ENCODE assay signal across 8 cellular contexts in genomic region chr12:76032043-76032981, GRCh38. TPM values are rescaled to one million over a fixed set of nuclear protein-coding genes. Genes with fewer than 3 reads are reported as not detected.
A peak's percentile ranks its signal among the peaks of the same experiment; 100 is the strongest.
DNase-seq lines count a peak whose midpoint lies in the region; ATAC-seq and TF ChIP-seq lines count a peak whose summit lies in the region.

No MANE protein-coding gene starts in this region.

- H3K36me3 ChIP-seq in OCI-LY1 (ENCODE audit: insufficient read depth, low read length) (no peaks in the 10 kb centered on the region), heart right ventricle (peaks cover 0 to 19% (median 0%) of the 10 kb centered on the region in 9 donors), trophoblast cell (ENCODE audit: control insufficient read depth in 1 of 2, insufficient read depth in 2 of 2, low read length in 2 of 2) (no peaks in the 10 kb centered on the region)

- H3K4me3 ChIP-seq in OCI-LY1 (ENCODE audit: low read depth, low read length, poor library complexity, severe bottlenecking) (peak overlapping the region; percentile 62), heart right ventricle (peak overlapping the region; percentile 63 to 91 (median 80)), trophoblast cell (ENCODE audit: low read depth, low read length) (peak overlapping the region; percentile 82)

- peak overlapping the region; percentile 81 for H2BK120ac ChIP-seq in trophoblast cell (ENCODE audit: insufficient read depth, low read length, poor library complexity)

- peak overlapping the region; percentile 50 for H3K14ac ChIP-seq in trophoblast cell (ENCODE audit: low read length)

- peak overlapping the region; percentile 62 for H2BK12ac ChIP-seq in trophoblast cell (ENCODE audit: low read length)

- H3K27me3 ChIP-seq in OCI-LY1 (ENCODE audit: insufficient read depth, low read length) (no peaks in the 10 kb centered on the region; the same call in 1 of the 2 replicates), heart right ventricle (peaks cover 0 to 21% (median 0%) of the 10 kb centered on the region in 7 donors), trophoblast cell (ENCODE audit: insufficient read depth, low read length) (no peaks in the 10 kb centered on the region)

- TF ChIP-seq CTCF in OCI-LY1 (IDR thresholded peaks at IDR 0.05; ENCODE audit: low read length) = no peak
- no peak for TF ChIP-seq CTCF in heart right ventricle (IDR thresholded peaks at IDR 0.05)

- no peak overlapping the region for H3K23ac ChIP-seq in trophoblast cell (ENCODE audit: low read length)

- H3K4ac ChIP-seq in trophoblast cell (ENCODE audit: low read depth, low read length) = peak overlapping the region; percentile 15

- peak overlapping the region; percentile 46; the same call in 1 of the 2 replicates for H3K9ac ChIP-seq in OCI-LY1 (ENCODE audit: low read length)
- H3K9ac ChIP-seq in trophoblast cell (ENCODE audit: low read length) = peak overlapping the region; percentile 74

- no peaks in the 10 kb centered on the region for H3F3A ChIP-seq in OCI-LY1 (ENCODE audit: insufficient read depth, low read length)

- H3K9me3 ChIP-seq in OCI-LY1 (ENCODE audit: low read length) (no peaks in the 10 kb centered on the region), heart right ventricle (no peaks in the 10 kb centered on the region), trophoblast cell (ENCODE audit: insufficient read depth, low read depth, low read length) (no peaks in the 10 kb centered on the region)

- peaks cover 14% of the 10 kb centered on the region for H3K79me1 ChIP-seq in trophoblast cell (ENCODE audit: low read length)

- ATAC-seq in HG02884 (IDR thresholded peaks at IDR 0.05; ENCODE audit: unreplicated experiment) = peak; percentile 28
- peak; percentile 22 to 71 (median 56) for ATAC-seq in heart right ventricle

- peak overlapping the region; percentile 75 for H4K91ac ChIP-seq in trophoblast cell (ENCODE audit: low read depth, low read length)

- H3K27ac ChIP-seq in OCI-LY1 (ENCODE audit: low read depth, low read length, poor library complexity, severe bottlenecking) = no peak overlapping the region
- peak overlapping the region; percentile 53 for H3K27ac ChIP-seq in adipose tissue (ENCODE audit: low read depth, low read length)
- peak overlapping the region; percentile 90 to 99 (median 96) for H3K27ac ChIP-seq in heart right ventricle
- peak overlapping the region; percentile 89 for H3K27ac ChIP-seq in trophoblast cell (ENCODE audit: low read depth, low read length)

- peak overlapping the region; percentile 80 for H4K8ac ChIP-seq in trophoblast cell (ENCODE audit: low read depth, low read length)

- H3K79me2 ChIP-seq in OCI-LY1 (ENCODE audit: insufficient read depth, low read length) (no peaks in the 10 kb centered on the region), trophoblast cell (ENCODE audit: control insufficient read depth, insufficient read depth, low read length, poor library complexity) (peaks cover 13% of the 10 kb centered on the region)

- peak overlapping the region; percentile 25 for H4K12ac ChIP-seq in trophoblast cell (ENCODE audit: low read depth, low read length)

- DNase-seq in activated T-cell treated with anti-CD3 and anti-CD28 coated beads for 24 hours (ENCODE audit: low read depth) = peak; percentile 28
- no peak for DNase-seq in activated T-cell treated with anti-CD3 and anti-CD28 coated beads, Interleukin-2, amount 50 U/mL, for 1 hour
- peak in 1 of 2 donors; percentile 58 for DNase-seq in heart right ventricle
- peak in 1 of 2 donors; percentile 81 for DNase-seq in trophoblast cell
- no peak for DNase-seq in GM19238 (ENCODE audit: insufficient read length, low spot score)

- no peaks in the 10 kb centered on the region for H4K20me1 ChIP-seq in OCI-LY1 (ENCODE audit: insufficient read depth, low read length)

- H3K18ac ChIP-seq in trophoblast cell (ENCODE audit: low read length) = peak overlapping the region; percentile 60

- H2AK5ac ChIP-seq in trophoblast cell (ENCODE audit: low read length) = no peak overlapping the region

- peak overlapping the region; percentile 78 for H2BK5ac ChIP-seq in trophoblast cell (ENCODE audit: low read depth, low read length, poor library complexity)

- H3K9me2 ChIP-seq in OCI-LY1 (ENCODE audit: low read depth, low read length) = no peaks in the 10 kb centered on the region

- H2AFZ ChIP-seq in OCI-LY1 (ENCODE audit: low read length) = no peak overlapping the region
- H2AFZ ChIP-seq in trophoblast cell (ENCODE audit: insufficient read depth, low read length, poor library complexity) = peak overlapping the region; percentile 68

- peaks cover 17% of the 10 kb centered on the region for H3K4me1 ChIP-seq in OCI-LY1 (ENCODE audit: insufficient read depth, low read length, severe bottlenecking)
- peaks cover 0 to 48% (median 27%) of the 10 kb centered on the region in 9 donors for H3K4me1 ChIP-seq in heart right ventricle
- H3K4me1 ChIP-seq in trophoblast cell (ENCODE audit: control insufficient read depth in 1 of 2, insufficient read depth in 2 of 2, low read length in 2 of 2) = peaks cover 2 to 4% of the 10 kb centered on the region in 2 experiments

- intact Hi-C loops in heart right ventricle (cut with DNase I) = loop anchor here in 8 of 10 donors (5.0 to 10.0 kb wide), 17 partner anchors 50 to 638 kb away; partner anchors contain the start of genes KRR1 (in 2 of the 8), BBS10 (in 1 of the 8) and GLIPR1L2 (in 1 of the 8)

- peak overlapping the region; percentile 67 for H3K4me2 ChIP-seq in OCI-LY1 (ENCODE audit: low read length)
- H3K4me2 ChIP-seq in trophoblast cell (ENCODE audit: low read length) = peak overlapping the region; percentile 55

- 4 to 7% (median 7%) methylated on average over 58 of the region's 58 CpGs for WGBS in adipose tissue, 3 donors
- WGBS in heart right ventricle, 2 donors = 6 to 8% methylated on average over 58 of the region's 58 CpGs
- no CpG with 5 or more reads among the region's 58 CpGs for WGBS in trophoblast cell (ENCODE audit: extremely low coverage, insufficient coverage, insufficient read length)

RNA-seq across cellular contexts. Expression of gene PHLDA1, which starts 0.7 kb away (rescaled TPM):
- polyA plus RNA-seq in adipose tissue (10 to 100 TPM in 2 of 3 donors, 1 to 10 TPM in 1; 3.8 to 24.1 (median 20.7) TPM), heart right ventricle (1 to 10 TPM; 2.5 to 4.7 TPM)
- total RNA-seq in heart right ventricle = 10 to 100 TPM in 8 of 10 donors, 1 to 10 TPM in 2; 1.5 to 43.5 (median 23.3) TPM
- 3.8 and 4.5 TPM in 2 replicates for polyA plus RNA-seq in trophoblast cell (2013)

RNA-seq across cellular contexts. Expression of gene NAP1L1, which starts 52.2 kb away (rescaled TPM):
- polyA plus RNA-seq in adipose tissue (100 to 1,000 TPM in 2 of 3 donors, 10 to 100 TPM in 1; 77.4 to 634 (median 336) TPM), heart right ventricle (100 to 1,000 TPM; 164 to 196 TPM)
- 100 to 1,000 TPM; 224 to 363 (median 264) TPM for total RNA-seq in heart right ventricle
- polyA plus RNA-seq in trophoblast cell (2013) = 493 and 514 TPM in 2 replicates
